In genomic region chr3:124619887-124620599, GRCh38 we compare ENCODE assay signal across 9 cellular contexts.
DNase-seq lines count a peak whose midpoint lies in the region; ATAC-seq and TF ChIP-seq lines count a peak whose summit lies in the region.
"Had no signal": no experiment of that assay in that cellular context is flagged by ENCODE, and none has a peak within 500 bp of the region (broad histone marks: within the 10 kb centered on the region; RNA-seq: fewer than 3 reads in every experiment).

No MANE protein-coding gene starts in this region.

- no peak overlapping the region for H3K27ac ChIP-seq in PC-9

- H3K4me3 ChIP-seq in PC-9 = no peak overlapping the region
- H3K4me3 ChIP-seq in foreskin fibroblast (ENCODE audit: low read depth in 1 of 2, low read length in 2 of 2) = no peak overlapping the region

- H3K36me3 ChIP-seq in PC-9 (ENCODE audit: low read depth) = no peaks in the 10 kb centered on the region

- no peak overlapping the region for H2AFZ ChIP-seq in PC-9

- no TSS peak for BruUV-seq in PC-9 (replicated peaks; lab: Mats Ljungman, UMichigan)

- H3K9me3 ChIP-seq in PC-9 (ENCODE audit: insufficient read depth, low read depth) = no peaks in the 10 kb centered on the region

- H3K36me3 Mint-ChIP-seq in CD14-positive monocyte = no peaks in the 10 kb centered on the region

- peaks cover 0 to 3% (median 0%) of the 10 kb centered on the region in 7 donors for H3K9me3 Mint-ChIP-seq in CD14-positive monocyte

- DNase-seq in CD14-positive monocyte (ENCODE audit: low spot score) (no peak), PC-9 (no peak), left colon (no peak), foreskin fibroblast (no peak)
- DNase-seq: DMS79 had no signal

- peak overlapping the region; percentile 71 to 89 (median 85) for H3K27ac Mint-ChIP-seq in CD14-positive monocyte

- intact Hi-C loops in CD14-positive monocyte (cut with micrococcal nuclease) (no loop called here), PC-9 (cut with micrococcal nuclease; ENCODE audit: unreplicated experiment) (loop anchor here (1.0 to 2.0 kb wide), 2 partner anchors 19 to 69 kb away; no protein-coding TSS in a partner anchor), left colon (cut with DNase I, micrococcal nuclease) (no loop called here)

- CTCF ChIA-PET in PC-9 (lab: Charles Lee) = interaction anchor here (1.0 to 1.3 kb wide), 2 partner anchors 54 to 69 kb away, joined by 3 to 6 read pairs; no protein-coding TSS in a partner anchor

- H4K20me1 ChIP-seq in PC-9 (ENCODE audit: insufficient read depth) = no peaks in the 10 kb centered on the region

- peak overlapping the region; percentile 43 for H3K4me2 ChIP-seq in PC-9

- POLR2A ChIA-PET in PC-9 (lab: Charles Lee; ENCODE audit: unreplicated experiment) = no interaction called here

- ATAC-seq in GM19372 (IDR thresholded peaks at IDR 0.05; ENCODE audit: low read depth, unreplicated experiment) = peak; percentile 49
- ATAC-seq in left colon = peak; percentile 42
- no peak for ATAC-seq in HG03521 (IDR thresholded peaks at IDR 0.05; ENCODE audit: unreplicated experiment)
- ATAC-seq in GM21447 (IDR thresholded peaks at IDR 0.05; ENCODE audit: unreplicated experiment) = no peak
- ATAC-seq in HG03139 (IDR thresholded peaks at IDR 0.05; ENCODE audit: unreplicated experiment) = no peak

- H3K4me1 ChIP-seq in PC-9 (replicated peaks; ENCODE audit: insufficient read depth) = peaks cover 12% of the 10 kb centered on the region

- TF ChIP-seq CTCF in CD14-positive monocyte (IDR thresholded peaks at IDR 0.05) = no peak
- no peak for TF ChIP-seq CTCF in PC-9 (conservative IDR thresholded peaks at IDR 0.05)
- TF ChIP-seq CTCF in foreskin fibroblast (IDR thresholded peaks at IDR 0.05; ENCODE audit: low read depth, low read length) = no peak

- no peaks in the 10 kb centered on the region for H3F3A ChIP-seq in PC-9 (ENCODE audit: insufficient read depth, low read depth)

- peaks cover 0 to 4% (median 2%) of the 10 kb centered on the region in 3 donors for H3K27me3 Mint-ChIP-seq in CD14-positive monocyte (ENCODE audit: low read depth in 3 of 3)

- H3K9me2 ChIP-seq in PC-9 (ENCODE audit: insufficient read depth) = no peaks in the 10 kb centered on the region

- H3K27me3 ChIP-seq in PC-9 (ENCODE audit: insufficient read depth, low read depth) = no peaks in the 10 kb centered on the region

- H3K4me1 Mint-ChIP-seq in CD14-positive monocyte = peaks cover 22% of the 10 kb centered on the region

- no peaks in the 10 kb centered on the region for H3K79me2 ChIP-seq in PC-9 (ENCODE audit: low read depth)

- peak overlapping the region; percentile 28 to 76 for H3K4me3 Mint-ChIP-seq in CD14-positive monocyte

Comparison
In these comparisons a context has a peak if more than half of its experiments do, and no peak if none do; other contexts are left out.
1. ATAC-seq: peak in GM19372 (single experiment) and left colon (single experiment); none in HG03521 (single experiment), GM21447 (single experiment) and HG03139 (single experiment).